ENCODE assay signal across 23 cellular contexts in the genomic region with DNA sequence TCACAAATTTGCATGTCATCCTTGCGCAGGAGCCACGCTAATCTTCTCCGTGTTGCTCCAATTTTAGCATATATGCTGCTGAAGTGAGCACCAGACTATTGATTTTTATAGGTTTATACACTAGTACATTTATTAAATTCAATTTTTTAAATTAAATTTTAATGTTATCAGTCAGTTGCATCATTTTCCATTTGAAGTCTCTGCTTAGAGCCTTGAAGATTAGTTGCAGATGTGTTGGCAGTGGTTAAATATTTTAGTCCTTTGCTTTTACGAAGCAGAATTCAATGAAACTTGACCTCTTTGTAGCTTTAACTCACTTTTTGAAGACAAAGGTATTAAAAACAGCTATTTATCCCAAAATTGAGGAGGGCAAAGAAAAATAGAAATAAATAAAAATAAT.
"Had no signal": no experiment of that assay in that cellular context is flagged by ENCODE, and none has a peak within 500 bp of the region (broad histone marks: within the 10 kb centered on the region; RNA-seq: fewer than 3 reads in every experiment).

No MANE protein-coding gene starts in this region.

- H3K4me1 ChIP-seq: colonic mucosa, esophagus muscularis mucosa, gastrocnemius medialis, heart left ventricle, left lung, suprapubic skin, transverse colon, uterus had no signal

- H3K27me3 ChIP-seq: colonic mucosa, esophagus muscularis mucosa, gastrocnemius medialis, heart left ventricle, left lung, suprapubic skin, transverse colon, uterus had no signal

- ATAC-seq: gastrocnemius medialis; heart left ventricle; left lung; right cardiac atrium; stimulated activated naive CD8-positive, alpha-beta T cell treated with anti-CD3 and anti-CD28 coated beads, Interleukin-15, amount 100 ng/mL, for 72 hours had no signal

- H3K27me3 Mint-ChIP-seq: activated naive CD8-positive, alpha-beta T cell treated with anti-CD3 and anti-CD28 coated beads, Interleukin-2, amount 10 ng/mL, durations not matched to agents 7 days and 5 days; brain; progenitor cell of endocrine pancreas; stimulated activated naive CD8-positive, alpha-beta T cell treated with anti-CD3 and anti-CD28 coated beads, Interleukin-15, amount 100 ng/mL, for 72 hours had no signal

- H3K4me3 ChIP-seq: colonic mucosa, esophagus muscularis mucosa, gastrocnemius medialis, heart left ventricle, left lung, skin epidermis, suprapubic skin, transverse colon, uterus had no signal

- H3K9me3 Mint-ChIP-seq: activated naive CD8-positive, alpha-beta T cell treated with anti-CD3 and anti-CD28 coated beads, Interleukin-2, amount 10 ng/mL, durations not matched to agents 7 days and 5 days; brain; nephron progenitor cell; stimulated activated naive CD8-positive, alpha-beta T cell treated with anti-CD3 and anti-CD28 coated beads, Interleukin-15, amount 100 ng/mL, for 72 hours had no signal

- H3K9me3 ChIP-seq: colonic mucosa, esophagus muscularis mucosa, gastrocnemius medialis, heart left ventricle, left lung, suprapubic skin, transverse colon, uterus had no signal

- H3K4me1 Mint-ChIP-seq: brain; nephron progenitor cell; stimulated activated naive CD8-positive, alpha-beta T cell treated with anti-CD3 and anti-CD28 coated beads, Interleukin-15, amount 100 ng/mL, for 72 hours had no signal

- H3K36me3 ChIP-seq: colonic mucosa, uterus had no signal

- H3K27ac Mint-ChIP-seq: activated naive CD8-positive, alpha-beta T cell treated with anti-CD3 and anti-CD28 coated beads, Interleukin-2, amount 10 ng/mL, durations not matched to agents 7 days and 5 days; nephron progenitor cell; progenitor cell of endocrine pancreas had no signal

- DNase-seq: activated CD4-positive, alpha-beta T cell treated with anti-CD3 and anti-CD28 coated beads, Interleukin-2, amount 50 U/mL, for 48 hours; activated naive CD8-positive, alpha-beta T cell treated with anti-CD3 and anti-CD28 coated beads, Interleukin-2, amount 10 ng/mL, durations not matched to agents 7 days and 5 days; anterior cingulate cortex; caudate nucleus; colonic mucosa; effector CD4-positive, alpha-beta T cell; gastrocnemius medialis; heart left ventricle; midbrain; nephron progenitor cell; right cardiac atrium; stimulated activated CD4-positive, alpha-beta T cell treated with anti-CD3 and anti-CD28 coated beads, Interleukin-15, amount 100 ng/mL, for 24 hours; stimulated activated CD4-positive, alpha-beta T cell treated with anti-CD3 and anti-CD28 coated beads, Interleukin-2, amount 100 ng/mL, for 48 hours; stimulated activated naive CD8-positive, alpha-beta T cell treated with anti-CD3 and anti-CD28 coated beads, Interleukin-15, amount 100 ng/mL, for 72 hours; transverse colon; uterus; WERI-Rb-1 had no signal

- H3K27ac ChIP-seq: colonic mucosa, esophagus muscularis mucosa, gastrocnemius medialis, heart left ventricle, left lung, skin epidermis, suprapubic skin, transverse colon, uterus, WERI-Rb-1 had no signal

- H3K4me3 Mint-ChIP-seq: activated naive CD8-positive, alpha-beta T cell treated with anti-CD3 and anti-CD28 coated beads, Interleukin-2, amount 10 ng/mL, durations not matched to agents 7 days and 5 days; brain; nephron progenitor cell; stimulated activated naive CD8-positive, alpha-beta T cell treated with anti-CD3 and anti-CD28 coated beads, Interleukin-15, amount 100 ng/mL, for 72 hours had no signal
